In genomic region chr20:50633361-50633760, GRCh38 we compare ENCODE assay signal across 2 cellular contexts.
TF ChIP-seq lines count a peak whose summit lies in the region.

No MANE protein-coding gene starts in this region.

TF ChIP-seq in HepG2, 621 proteins besides CTCF, POLR2A, EP300 and RAD21 (continued from another document):
- TF ChIP-seq UBTF (CRISPR knock-in tag; IDR thresholded peaks at IDR 0.05) = peak; percentile 21; the same call in 1 of the 2 replicates
TF ChIP-seq in HepG2: peak in this region for 2.

TF ChIP-seq in WTC11, 78 proteins besides CTCF, POLR2A, EP300 and RAD21 (continued from another document):
- TF ChIP-seq, protein P1, sequence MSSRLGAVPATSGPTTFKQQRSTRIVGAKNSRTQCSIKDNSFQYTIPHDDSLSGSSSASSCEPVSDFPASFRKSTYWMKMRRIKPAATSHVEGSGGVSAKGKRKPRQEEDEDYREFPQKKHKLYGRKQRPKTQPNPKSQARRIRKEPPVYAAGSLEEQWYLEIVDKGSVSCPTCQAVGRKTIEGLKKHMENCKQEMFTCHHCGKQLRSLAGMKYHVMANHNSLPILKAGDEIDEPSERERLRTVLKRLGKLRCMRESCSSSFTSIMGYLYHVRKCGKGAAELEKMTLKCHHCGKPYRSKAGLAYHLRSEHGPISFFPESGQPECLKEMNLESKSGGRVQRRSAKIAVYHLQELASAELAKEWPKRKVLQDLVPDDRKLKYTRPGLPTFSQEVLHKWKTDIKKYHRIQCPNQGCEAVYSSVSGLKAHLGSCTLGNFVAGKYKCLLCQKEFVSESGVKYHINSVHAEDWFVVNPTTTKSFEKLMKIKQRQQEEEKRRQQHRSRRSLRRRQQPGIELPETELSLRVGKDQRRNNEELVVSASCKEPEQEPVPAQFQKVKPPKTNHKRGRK (CRISPR knock-in tag; IDR thresholded peaks at IDR 0.05; ENCODE audit: borderline replicate concordance) = no peak
- no peak for TF ChIP-seq JAZF1 (CRISPR knock-in tag; IDR thresholded peaks at IDR 0.05)
- no peak for TF ChIP-seq ZNF263 (CRISPR knock-in tag; IDR thresholded peaks at IDR 0.05; ENCODE audit: low read depth)
- no peak for TF ChIP-seq AFF4 (CRISPR knock-in tag; IDR thresholded peaks at IDR 0.05; ENCODE audit: borderline replicate concordance)
- TF ChIP-seq TEAD1 (CRISPR knock-in tag; IDR thresholded peaks at IDR 0.05) = no peak
- TF ChIP-seq ZNF219 (CRISPR knock-in tag; IDR thresholded peaks at IDR 0.05; ENCODE audit: borderline replicate concordance) = no peak
- TF ChIP-seq ZNF121 (CRISPR knock-in tag; IDR thresholded peaks at IDR 0.05) = no peak
- no peak for TF ChIP-seq CREB1 (CRISPR knock-in tag; IDR thresholded peaks at IDR 0.05)
